29 cellular contexts compared by ENCODE assay signal in genomic region chr10:117053548-117053947, GRCh38. TPM values are rescaled to one million over a fixed set of nuclear protein-coding genes. Genes with fewer than 3 reads are reported as not detected.
"Had no signal": no experiment of that assay in that cellular context is flagged by ENCODE, and none has a peak within 500 bp of the region (broad histone marks: within the 10 kb centered on the region; RNA-seq: fewer than 3 reads in every experiment).

No MANE protein-coding gene starts in this region.

- FAIRE-seq: TTC549 had no signal

- H3K27ac ChIP-seq: ascending aorta, SJCRH30, SK-N-MC had no signal

- H3K9me3 Mint-ChIP-seq: activated CD4-positive, alpha-beta T cell treated with anti-CD3 and anti-CD28 coated beads, Interleukin-2, amount 10 ng/mL, durations not matched to agents 24 days and 14 days; T-helper 1 cell treated with Interleukin-12 subunit alpha and Interleukin-12 subunit beta and Interleukin-4 antibody, amounts not matched to agents 30 μg/mL and 1 μg/mL, for 36 hours had no signal

- H3K27ac Mint-ChIP-seq: activated CD4-positive, alpha-beta T cell treated with anti-CD3 and anti-CD28 coated beads, Interleukin-2, amount 10 ng/mL, durations not matched to agents 24 days and 14 days; activated CD8-positive, alpha-beta T cell treated with anti-CD3 and anti-CD28 coated beads, Interleukin-2, amount 10 ng/mL, durations not matched to agents 7 days and 5 days; activated naive CD4-positive, alpha-beta T cell treated with anti-CD3 and anti-CD28 coated beads, Interleukin-2, amount 50 U/mL, for 24 hours; activated naive CD8-positive, alpha-beta T cell treated with anti-CD3 and anti-CD28 coated beads, Interleukin-2, amount 10 ng/mL, durations not matched to agents 7 days and 5 days; activated T-cell treated with anti-CD3 and anti-CD28 coated beads, Interleukin-2, amount 50 U/mL, for 24 hours; activated T-helper 2 cell treated with anti-CD3 and anti-CD28 coated beads, Interferon-gamma antibody, Interleukin-2, Interleukin-4, amounts not matched to agents 10 μg/mL and 5 μg/mL and 100 μg/mL, durations not matched to agents 14 hours and 24 hours and 36 hours; T-helper 1 cell treated with Interleukin-12 subunit alpha and Interleukin-12 subunit beta and Interleukin-4 antibody, amounts not matched to agents 30 μg/mL and 1 μg/mL, for 36 hours; T-helper 2 cell treated with Interferon-gamma antibody and Interleukin-4, amounts not matched to agents 5 μg/mL and 100 μg/mL, for 36 hours had no signal

- H3K9me3 ChIP-seq: SJCRH30 had no signal

- H3K4me3 Mint-ChIP-seq: activated CD4-positive, alpha-beta T cell treated with anti-CD3 and anti-CD28 coated beads, Interleukin-2, amount 10 ng/mL, durations not matched to agents 24 days and 14 days; activated CD8-positive, alpha-beta T cell treated with anti-CD3 and anti-CD28 coated beads, Interleukin-2, amount 10 ng/mL, durations not matched to agents 7 days and 5 days; activated naive CD4-positive, alpha-beta T cell treated with anti-CD3 and anti-CD28 coated beads, Interleukin-2, amount 50 U/mL, for 24 hours; activated naive CD8-positive, alpha-beta T cell treated with anti-CD3 and anti-CD28 coated beads, Interleukin-2, amount 10 ng/mL, durations not matched to agents 7 days and 5 days; activated T-cell treated with anti-CD3 and anti-CD28 coated beads, Interleukin-2, amount 50 U/mL, for 24 hours; T-helper 1 cell treated with Interleukin-12 subunit alpha and Interleukin-12 subunit beta and Interleukin-4 antibody, amounts not matched to agents 30 μg/mL and 1 μg/mL, for 36 hours; T-helper 2 cell treated with Interferon-gamma antibody and Interleukin-4, amounts not matched to agents 5 μg/mL and 100 μg/mL, for 36 hours had no signal

- H3K36me3 Mint-ChIP-seq: activated naive CD4-positive, alpha-beta T cell treated with anti-CD3 and anti-CD28 coated beads, Interleukin-2, amount 50 U/mL, for 24 hours; activated naive CD8-positive, alpha-beta T cell treated with anti-CD3 and anti-CD28 coated beads, Interleukin-2, amount 10 ng/mL, durations not matched to agents 7 days and 5 days had no signal

- DNase-seq: activated CD4-positive, alpha-beta T cell treated with anti-CD3 and anti-CD28 coated beads, Interleukin-2, amount 10 ng/mL, durations not matched to agents 24 days and 14 days; activated CD4-positive, alpha-beta T cell treated with anti-CD3 and anti-CD28 coated beads, Interleukin-2, amount 50 U/mL, for 48 hours; activated CD8-positive, alpha-beta T cell treated with anti-CD3 and anti-CD28 coated beads, Interleukin-2, amount 10 ng/mL, durations not matched to agents 7 days and 5 days; activated gamma-delta T cell; activated naive CD4-positive, alpha-beta T cell treated with Interleukin-2 at 50 U/mL for 16 hours; activated naive CD8-positive, alpha-beta T cell treated with anti-CD3 and anti-CD28 coated beads, Interleukin-2, amount 10 ng/mL, durations not matched to agents 7 days and 5 days; activated T-cell treated with anti-CD3 and anti-CD28 coated beads, Interleukin-2, amount 50 U/mL, for 24 hours; amygdala; Karpas-422; MM.1S; MV-4-11; NCI-H1092; NCI-H1436 treated with DMSO at 0.1 percent for 48 hours; NCI-H1694 treated with DMSO at 0.1 percent for 48 hours; NCI-H2029; NCI-H345; NCI-H524 treated with DMSO at 0.1 percent for 48 hours; NCI-H748 treated with DMSO at 0.1 percent for 48 hours; NK-92 treated with Interleukin-12 subunit alpha and Interleukin-12 subunit beta, amount 100 ng/mL, for 24 hours; SHP77; SJCRH30 had no signal

- H3K4me3 ChIP-seq: ascending aorta, SJCRH30, SK-N-MC had no signal

- H3K36me3 ChIP-seq: ascending aorta, SJCRH30 had no signal

- H3K4me1 ChIP-seq: ascending aorta, SJCRH30 had no signal

- ATAC-seq: activated CD8-positive, alpha-beta T cell treated with anti-CD3 and anti-CD28 coated beads, Interleukin-2, amount 10 ng/mL, durations not matched to agents 7 days and 5 days; Panc1 had no signal

- H3K4me1 Mint-ChIP-seq: activated CD4-positive, alpha-beta T cell treated with anti-CD3 and anti-CD28 coated beads, Interleukin-2, amount 10 ng/mL, durations not matched to agents 24 days and 14 days; activated naive CD4-positive, alpha-beta T cell treated with anti-CD3 and anti-CD28 coated beads, Interleukin-2, amount 50 U/mL, for 24 hours; activated naive CD8-positive, alpha-beta T cell treated with anti-CD3 and anti-CD28 coated beads, Interleukin-2, amount 10 ng/mL, durations not matched to agents 7 days and 5 days had no signal

- H3K27me3 ChIP-seq: ascending aorta, SJCRH30 had no signal

- H3K27me3 Mint-ChIP-seq: activated CD4-positive, alpha-beta T cell treated with anti-CD3 and anti-CD28 coated beads, Interleukin-2, amount 10 ng/mL, durations not matched to agents 24 days and 14 days had no signal

RNA-seq across cellular contexts. Expression of gene SHTN1, which starts 48.6 kb away (rescaled TPM):
- total RNA-seq: activated CD8-positive, alpha-beta T cell treated with anti-CD3 and anti-CD28 coated beads, Interleukin-2, amount 10 ng/mL, durations not matched to agents 7 days and 5 days; activated T-helper 2 cell treated with anti-CD3 and anti-CD28 coated beads, Interferon-gamma antibody, Interleukin-2, Interleukin-4, amounts not matched to agents 10 μg/mL and 5 μg/mL and 100 μg/mL, durations not matched to agents 14 hours and 24 hours and 36 hours had no signal
